Comparison of ENCODE assay signal across 30 cellular contexts in genomic region chr10:49448924-49449323, GRCh38. TPM values are rescaled to one million over a fixed set of nuclear protein-coding genes. Genes with fewer than 3 reads are reported as not detected.
"Had no signal": no experiment of that assay in that cellular context is flagged by ENCODE, and none has a peak within 500 bp of the region (broad histone marks: within the 10 kb centered on the region; RNA-seq: fewer than 3 reads in every experiment).

No MANE protein-coding gene starts in this region.

- H3K36me3 Mint-ChIP-seq: stimulated activated effector memory CD8-positive, alpha-beta T cell treated with anti-CD3 and anti-CD28 coated beads, Interleukin-12 subunit alpha, Interleukin-12 subunit beta, amount 100 ng/mL, for 72 hours had no signal

- H3K27me3 Mint-ChIP-seq: activated naive CD8-positive, alpha-beta T cell treated with anti-CD3 and anti-CD28 coated beads, Interleukin-2, amount 50 U/mL, for 24 hours; natural killer cell treated with Interleukin-12 subunit alpha and Interleukin-12 subunit beta and Interleukin-15 and Interleukin-18, amount 100 ng/mL, for 72 hours had no signal

- H3K27me3 ChIP-seq: breast epithelium, hepatocyte, neutrophil, ovary, right atrium auricular region, stomach, suprapubic skin, tibial nerve had no signal

- ATAC-seq: activated CD8-positive, alpha-beta T cell treated with anti-CD3 and anti-CD28 coated beads, Interleukin-2, amount 10 ng/mL, durations not matched to agents 7 days and 5 days; activated naive CD8-positive, alpha-beta T cell treated with anti-CD3 and anti-CD28 coated beads, Interleukin-2, amount 50 U/mL, for 24 hours; natural killer cell treated with Interleukin-12 subunit alpha and Interleukin-12 subunit beta and Interleukin-15 and Interleukin-18, amount 100 ng/mL, for 72 hours; psoas muscle; stimulated activated effector memory CD8-positive, alpha-beta T cell treated with anti-CD3 and anti-CD28 coated beads, Interleukin-12 subunit alpha, Interleukin-12 subunit beta, amount 100 ng/mL, for 72 hours had no signal

- FAIRE-seq: frontal cortex, TTC549, urothelium cell line had no signal

- H3K4me1 Mint-ChIP-seq: endodermal cell had no signal

- H3K27ac ChIP-seq: breast epithelium, epithelial cell of prostate, hepatocyte, left ventricle myocardium inferior, neutrophil, ovary, psoas muscle, right atrium auricular region, stomach, suprapubic skin, tibial nerve had no signal

- H2AFZ ChIP-seq: hepatocyte had no signal

- H3K4me2 ChIP-seq: hepatocyte had no signal

- H3K4me1 ChIP-seq: breast epithelium, left ventricle myocardium inferior, psoas muscle, right atrium auricular region, stomach, suprapubic skin, tibial nerve had no signal

- H3K36me3 ChIP-seq: breast epithelium, neutrophil, ovary, suprapubic skin had no signal

- H3K4me3 Mint-ChIP-seq: activated CD8-positive, alpha-beta T cell treated with anti-CD3 and anti-CD28 coated beads, Interleukin-2, amount 10 ng/mL, durations not matched to agents 7 days and 5 days; activated naive CD8-positive, alpha-beta T cell treated with anti-CD3 and anti-CD28 coated beads, Interleukin-2, amount 50 U/mL, for 24 hours; activated T-helper 1 cell treated with anti-CD3 and anti-CD28 coated beads, Interleukin-12 subunit alpha, Interleukin-12 subunit beta, Interleukin-2, Interleukin-4 antibody, amounts not matched to agents 30 ng/mL and 10 ng/mL and 1 ng/mL, durations not matched to agents 14 hours and 24 hours and 36 hours; endodermal cell; natural killer cell treated with Interleukin-12 subunit alpha and Interleukin-12 subunit beta and Interleukin-15 and Interleukin-18, amount 100 ng/mL, for 72 hours; stimulated activated effector memory CD8-positive, alpha-beta T cell treated with anti-CD3 and anti-CD28 coated beads, Interleukin-12 subunit alpha, Interleukin-12 subunit beta, amount 100 ng/mL, for 72 hours had no signal

- DNase-seq: activated CD4-positive, alpha-beta T cell treated with anti-CD3 and anti-CD28 coated beads for 1 hour; activated CD4-positive, alpha-beta T cell treated with anti-CD3 and anti-CD28 coated beads, Interleukin-2, amount 50 U/mL, for 1 hour; activated CD8-positive, alpha-beta T cell treated with anti-CD3 and anti-CD28 coated beads, Interleukin-2, amount 10 ng/mL, durations not matched to agents 7 days and 5 days; activated gamma-delta T cell; activated naive CD4-positive, alpha-beta T cell treated with anti-CD3 and anti-CD28 coated beads, Interleukin-2, amount 50 U/mL, for 16 hours; activated naive CD8-positive, alpha-beta T cell treated with anti-CD3 and anti-CD28 coated beads, Interleukin-2, amount 50 U/mL, for 24 hours; cortex of kidney; endodermal cell; glutamatergic neuron; left ventricle myocardium inferior; ovary; psoas muscle; stimulated activated CD4-positive, alpha-beta T cell treated with anti-CD3 and anti-CD28 coated beads, Interleukin-2, amount 100 ng/mL, for 24 hours; stomach; T-helper 1 cell had no signal

- H3K79me2 ChIP-seq: hepatocyte had no signal

- H3K4me3 ChIP-seq: breast epithelium, hepatocyte, left ventricle myocardium inferior, ovary, psoas muscle, right atrium auricular region, stomach, suprapubic skin, tibial nerve had no signal

- H3K9me3 ChIP-seq: ovary had no signal

- H3K27ac Mint-ChIP-seq: activated CD8-positive, alpha-beta T cell treated with anti-CD3 and anti-CD28 coated beads, Interleukin-2, amount 10 ng/mL, durations not matched to agents 7 days and 5 days; activated naive CD8-positive, alpha-beta T cell treated with anti-CD3 and anti-CD28 coated beads, Interleukin-2, amount 50 U/mL, for 24 hours; activated T-helper 1 cell treated with anti-CD3 and anti-CD28 coated beads, Interleukin-12 subunit alpha, Interleukin-12 subunit beta, Interleukin-2, Interleukin-4 antibody, amounts not matched to agents 30 ng/mL and 10 ng/mL and 1 ng/mL, durations not matched to agents 14 hours and 24 hours and 36 hours; endodermal cell; natural killer cell treated with Interleukin-12 subunit alpha and Interleukin-12 subunit beta and Interleukin-15 and Interleukin-18, amount 100 ng/mL, for 72 hours; stimulated activated effector memory CD8-positive, alpha-beta T cell treated with anti-CD3 and anti-CD28 coated beads, Interleukin-12 subunit alpha, Interleukin-12 subunit beta, amount 100 ng/mL, for 72 hours had no signal

RNA-seq across cellular contexts. Expression of gene DRGX, which starts 53.0 kb away (rescaled TPM):
- total RNA-seq: activated CD8-positive, alpha-beta T cell treated with anti-CD3 and anti-CD28 coated beads, Interleukin-2, amount 10 ng/mL, durations not matched to agents 7 days and 5 days; activated T-helper 1 cell treated with anti-CD3 and anti-CD28 coated beads, Interleukin-12 subunit alpha, Interleukin-12 subunit beta, Interleukin-2, Interleukin-4 antibody, amounts not matched to agents 30 ng/mL and 10 ng/mL and 1 ng/mL, durations not matched to agents 14 hours and 24 hours and 36 hours; breast epithelium; endodermal cell; frontal cortex; hepatocyte; left ventricle myocardium inferior; lung microvascular endothelial cell; natural killer cell treated with Interleukin-12 subunit alpha and Interleukin-12 subunit beta and Interleukin-15 and Interleukin-18, amount 100 ng/mL, for 72 hours; ovary; psoas muscle; right atrium auricular region; skeletal muscle tissue; stomach; tibial nerve had no signal
- polyA plus RNA-seq: hepatocyte, ovary, stomach had no signal
